In the genomic region with DNA sequence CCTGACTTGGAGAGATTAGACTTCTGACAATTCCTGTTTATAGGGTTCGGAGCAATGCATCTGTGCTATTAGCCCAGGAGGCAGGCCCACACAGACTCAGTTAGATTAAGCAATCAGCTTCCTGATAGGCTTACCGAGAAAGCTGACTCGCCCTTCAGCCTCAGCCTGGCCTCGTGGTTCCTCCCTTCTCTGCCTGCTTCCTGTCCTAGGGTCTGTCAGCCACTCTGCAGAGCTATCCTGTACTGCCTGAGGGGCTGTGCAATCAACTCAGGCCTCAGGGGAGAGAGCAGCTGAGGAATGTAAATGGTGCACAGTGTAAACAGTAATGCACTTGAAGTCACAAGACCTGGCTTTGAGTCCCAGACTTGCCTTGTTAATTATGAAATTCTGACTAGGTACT, we compare ENCODE assay signal across 8 cellular contexts. TPM values are rescaled to one million over a fixed set of nuclear protein-coding genes. Genes with fewer than 3 reads are reported as not detected.
DNase-seq lines count a peak whose midpoint lies in the region; ATAC-seq lines count a peak whose summit lies in the region.

No MANE protein-coding gene starts in this region.

- ATAC-seq in left lobe of liver (peak; percentile 60), HG02588 (IDR thresholded peaks at IDR 0.05; ENCODE audit: unreplicated experiment) (no peak)

- peaks cover 6% of the 10 kb centered on the region for H3K4me1 ChIP-seq in adipocyte (ENCODE audit: control insufficient read depth, insufficient read depth, low read length)

- DNase-seq in ELF-1 (ENCODE audit: low read depth, low spot score): peak; percentile 94
- DNase-seq in HT1080 (ENCODE audit: low read depth): peak; percentile 76
- DNase-seq in adipocyte (ENCODE audit: low read depth): peak; percentile 37
- DNase-seq in left lobe of liver (ENCODE audit: low spot score): no peak
- no peak for DNase-seq in T-helper 9 cell
- no peak for DNase-seq in activated T-cell treated with anti-CD3 and anti-CD28 coated beads for 4 hours
- no peak for DNase-seq in cerebellar nuclear complex (lab: John Stamatoyannopoulos, UW)

- H3K27me3 ChIP-seq in adipocyte (replicated peaks; ENCODE audit: control insufficient read depth, insufficient read depth, low read length): no peaks in the 10 kb centered on the region

- H3K36me3 ChIP-seq in adipocyte (ENCODE audit: control insufficient read depth, insufficient read depth, low read length, severe bottlenecking): no peaks in the 10 kb centered on the region

- no peaks in the 10 kb centered on the region for H3K9me3 ChIP-seq in adipocyte (ENCODE audit: control insufficient read depth, low read length)

- no peak overlapping the region for H3K9ac ChIP-seq in adipocyte (ENCODE audit: low read length)

- H3K4me3 ChIP-seq in adipocyte (ENCODE audit: low read length): no peak overlapping the region

RNA-seq across cellular contexts. Expression of a gene that starts 30.7 kb away (rescaled TPM):
- total RNA-seq in HT1080 (2014; rRNA removed; shearing (Covaris generic)): not detected in 2 replicates
- polyA plus RNA-seq in HT1080 (2015; cell fraction: cytosol; rRNA removed): not detected in 2 replicates
- polyA plus RNA-seq in HT1080 (2015; cell fraction: nucleus; rRNA removed): not detected in 2 replicates
- not detected for total RNA-seq in left lobe of liver

Comparison
In these comparisons a context has a peak if more than half of its experiments do, and no peak if none do; other contexts are left out.
1. DNase-seq: peak in ELF-1 (single experiment), HT1080 (single experiment) and adipocyte (single experiment); none in left lobe of liver (single experiment), T-helper 9 cell (single experiment), activated T-cell treated with anti-CD3 and anti-CD28 coated beads for 4 hours (single experiment) and cerebellar nuclear complex (0 of 2).